Comparison of ENCODE assay signal across 2 cellular contexts in the genomic region with DNA sequence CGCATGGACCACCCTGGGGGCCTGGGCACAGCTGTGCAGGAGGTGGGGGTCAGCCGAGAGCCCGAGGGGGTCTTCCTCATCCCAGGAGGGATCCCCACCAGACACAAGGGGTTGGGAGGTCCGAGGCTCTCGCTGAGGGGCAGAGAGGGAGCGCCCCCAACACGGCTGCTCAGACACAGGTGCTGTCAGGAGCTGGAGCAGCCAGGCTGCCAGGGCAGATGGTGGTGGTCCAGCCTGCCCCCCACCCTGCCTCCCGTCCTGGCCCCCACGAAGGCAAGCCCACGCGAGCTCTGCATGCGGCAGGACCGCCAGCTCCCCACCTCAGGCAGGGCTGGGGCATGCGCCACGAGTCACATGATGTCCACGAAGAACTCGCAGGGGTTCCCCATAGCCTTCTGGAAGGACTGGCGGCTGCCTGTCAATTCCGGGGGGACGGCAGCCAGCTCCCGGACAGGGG.
A peak's percentile ranks its signal among the peaks of the same experiment; 100 is the strongest.
TF ChIP-seq lines count a peak whose summit lies in the region.

No MANE protein-coding gene starts in this region.

TF ChIP-seq in IMR-90, 13 proteins besides CTCF, POLR2A, EP300 and RAD21:
- TF ChIP-seq RFX5 (IDR thresholded peaks at IDR 0.05; ENCODE audit: low read depth, low read length) (no peak), MXI1 (IDR thresholded peaks at IDR 0.05; ENCODE audit: borderline replicate concordance, low read depth, low read length) (no peak), SMC3 (IDR thresholded peaks at IDR 0.05; ENCODE audit: low read depth, low read length) (no peak), RCOR1 (IDR thresholded peaks at IDR 0.05; ENCODE audit: insufficient replicate concordance, low read length) (no peak), BHLHE40 (IDR thresholded peaks at IDR 0.05; ENCODE audit: low read depth, low read length) (no peak), FOS (IDR thresholded peaks at IDR 0.05; ENCODE audit: low read depth, low read length) (no peak), CEBPB (IDR thresholded peaks at IDR 0.05; ENCODE audit: low read depth, low read length) (no peak), NFE2L2 (IDR thresholded peaks at IDR 0.05; ENCODE audit: low read depth, low read length) (no peak), CHD1 (IDR thresholded peaks at IDR 0.05; ENCODE audit: low read depth, low read length) (no peak)
- TF ChIP-seq, protein P1, sequence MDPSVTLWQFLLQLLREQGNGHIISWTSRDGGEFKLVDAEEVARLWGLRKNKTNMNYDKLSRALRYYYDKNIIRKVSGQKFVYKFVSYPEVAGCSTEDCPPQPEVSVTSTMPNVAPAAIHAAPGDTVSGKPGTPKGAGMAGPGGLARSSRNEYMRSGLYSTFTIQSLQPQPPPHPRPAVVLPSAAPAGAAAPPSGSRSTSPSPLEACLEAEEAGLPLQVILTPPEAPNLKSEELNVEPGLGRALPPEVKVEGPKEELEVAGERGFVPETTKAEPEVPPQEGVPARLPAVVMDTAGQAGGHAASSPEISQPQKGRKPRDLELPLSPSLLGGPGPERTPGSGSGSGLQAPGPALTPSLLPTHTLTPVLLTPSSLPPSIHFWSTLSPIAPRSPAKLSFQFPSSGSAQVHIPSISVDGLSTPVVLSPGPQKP (IDR thresholded peaks at IDR 0.05; ENCODE audit: borderline replicate concordance, low read depth, low read length), result no peak

TF ChIP-seq in K562, 482 proteins besides CTCF, POLR2A, EP300 and RAD21:
- TF ChIP-seq, protein P2, sequence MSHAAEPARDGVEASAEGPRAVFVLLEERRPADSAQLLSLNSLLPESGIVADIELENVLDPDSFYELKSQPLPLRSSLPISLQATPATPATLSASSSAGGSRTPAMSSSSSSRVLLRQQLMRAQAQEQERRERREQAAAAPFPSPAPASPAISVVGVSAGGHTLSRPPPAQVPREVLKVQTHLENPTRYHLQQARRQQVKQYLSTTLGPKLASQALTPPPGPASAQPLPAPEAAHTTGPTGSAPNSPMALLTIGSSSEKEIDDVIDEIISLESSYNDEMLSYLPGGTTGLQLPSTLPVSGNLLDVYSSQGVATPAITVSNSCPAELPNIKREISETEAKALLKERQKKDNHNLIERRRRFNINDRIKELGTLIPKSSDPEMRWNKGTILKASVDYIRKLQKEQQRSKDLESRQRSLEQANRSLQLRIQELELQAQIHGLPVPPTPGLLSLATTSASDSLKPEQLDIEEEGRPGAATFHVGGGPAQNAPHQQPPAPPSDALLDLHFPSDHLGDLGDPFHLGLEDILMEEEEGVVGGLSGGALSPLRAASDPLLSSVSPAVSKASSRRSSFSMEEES (CRISPR knock-in tag; IDR thresholded peaks at IDR 0.05), result peak; percentile 60
- TF ChIP-seq ZNF121 (CRISPR knock-in tag; conservative IDR thresholded peaks at IDR 0.05), result no peak
- no peak for TF ChIP-seq TAL1 (IDR thresholded peaks at IDR 0.05)
- no peak for TF ChIP-seq KDM2B (CRISPR knock-in tag; IDR thresholded peaks at IDR 0.05)
- no peak for TF ChIP-seq TAF15 (IDR thresholded peaks at IDR 0.05; ENCODE audit: low read depth, low read length)
- no peak for TF ChIP-seq TRIM28 (IDR thresholded peaks at IDR 0.05)
- TF ChIP-seq, protein P3, sequence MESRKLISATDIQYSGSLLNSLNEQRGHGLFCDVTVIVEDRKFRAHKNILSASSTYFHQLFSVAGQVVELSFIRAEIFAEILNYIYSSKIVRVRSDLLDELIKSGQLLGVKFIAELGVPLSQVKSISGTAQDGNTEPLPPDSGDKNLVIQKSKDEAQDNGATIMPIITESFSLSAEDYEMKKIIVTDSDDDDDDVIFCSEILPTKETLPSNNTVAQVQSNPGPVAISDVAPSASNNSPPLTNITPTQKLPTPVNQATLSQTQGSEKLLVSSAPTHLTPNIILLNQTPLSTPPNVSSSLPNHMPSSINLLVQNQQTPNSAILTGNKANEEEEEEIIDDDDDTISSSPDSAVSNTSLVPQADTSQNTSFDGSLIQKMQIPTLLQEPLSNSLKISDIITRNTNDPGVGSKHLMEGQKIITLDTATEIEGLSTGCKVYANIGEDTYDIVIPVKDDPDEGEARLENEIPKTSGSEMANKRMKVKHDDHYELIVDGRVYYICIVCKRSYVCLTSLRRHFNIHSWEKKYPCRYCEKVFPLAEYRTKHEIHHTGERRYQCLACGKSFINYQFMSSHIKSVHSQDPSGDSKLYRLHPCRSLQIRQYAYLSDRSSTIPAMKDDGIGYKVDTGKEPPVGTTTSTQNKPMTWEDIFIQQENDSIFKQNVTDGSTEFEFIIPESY (CRISPR knock-in tag; IDR thresholded peaks at IDR 0.05), result peak; percentile 81
